In the genomic region with DNA sequence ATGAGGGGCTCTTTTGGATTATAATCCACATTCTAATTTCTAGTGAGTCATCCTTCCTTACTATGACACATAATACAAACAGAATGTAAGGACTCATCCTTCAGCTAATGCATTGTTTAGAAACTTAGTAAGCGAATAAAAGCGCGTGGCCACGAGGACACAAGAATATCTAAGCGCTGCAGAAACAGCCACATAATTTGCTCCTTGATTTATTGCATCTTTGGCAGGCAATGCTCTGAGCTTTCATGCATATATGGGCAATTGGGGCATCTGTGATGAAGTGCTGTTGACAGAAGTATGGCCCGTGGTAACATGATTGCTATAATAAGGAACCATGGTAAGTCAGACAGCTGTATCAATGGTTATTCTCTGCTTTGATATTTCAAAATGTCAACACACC, we compare ENCODE assay signal across 12 cellular contexts.
DNase-seq lines count a peak whose midpoint lies in the region; ATAC-seq, FAIRE-seq and TF ChIP-seq lines count a peak whose summit lies in the region.
"Had no signal": no experiment of that assay in that cellular context is flagged by ENCODE, and none has a peak within 500 bp of the region (broad histone marks: within the 10 kb centered on the region; RNA-seq: fewer than 3 reads in every experiment).

No MANE protein-coding gene starts in this region.

- no peaks in the 10 kb centered on the region for H3K4me1 ChIP-seq in A549
- peaks cover 0 to 4% of the 10 kb centered on the region in 2 donors for H3K4me1 ChIP-seq in neuronal stem cell (ENCODE audit: control insufficient read depth in 2 of 2, insufficient read depth in 1 of 2, low read depth in 1 of 2, low read length in 2 of 2)
- H3K4me1 ChIP-seq: lower lobe of right lung had no signal

- H3K9me3 ChIP-seq in A549 (no peaks in the 10 kb centered on the region), neuronal stem cell (replicated peaks in 1 of 2; ENCODE audit: control insufficient read depth in 2 of 2, insufficient read depth in 1 of 2, low read depth in 1 of 2, low read length in 2 of 2) (no peaks in the 10 kb centered on the region)
- H3K9me3 ChIP-seq: lower lobe of right lung had no signal

- no peak overlapping the region for H2BK120ac ChIP-seq in neuronal stem cell (ENCODE audit: low read depth, low read length)

- TF ChIP-seq POLR2A in A549 (IDR thresholded peaks at IDR 0.05; ENCODE audit: low read length): no peak

- TF ChIP-seq CTCF in A549 (IDR thresholded peaks at IDR 0.05): no peak

- H2AK5ac ChIP-seq in neuronal stem cell (ENCODE audit: low read depth, low read length): no peak overlapping the region

- no peaks in the 10 kb centered on the region for H3K79me1 ChIP-seq in neuronal stem cell (ENCODE audit: low read depth, low read length)

- H3K27ac ChIP-seq in A549 (no peak overlapping the region), neuronal stem cell (replicated peaks; ENCODE audit: low read length) (no peak overlapping the region)
- H3K27ac ChIP-seq: lower lobe of right lung had no signal

- H3K14ac ChIP-seq in neuronal stem cell (ENCODE audit: low read length): no peak overlapping the region

- no peak overlapping the region for H2BK12ac ChIP-seq in neuronal stem cell (ENCODE audit: low read length)

- H3K23ac ChIP-seq in neuronal stem cell (ENCODE audit: low read depth, low read length, poor library complexity): no peak overlapping the region

- TF ChIP-seq RAD21 in A549 (conservative IDR thresholded peaks at IDR 0.05 in 1 of 2, IDR thresholded peaks at IDR 0.05 in 1 of 2): no peak

- WGBS in A549 (ENCODE audit: missing lambda C conversion rate): 26% methylated on average over 6 of the region's 6 CpGs
- WGBS in neuronal stem cell (ENCODE audit: extremely low coverage in 2 of 2, insufficient read length in 2 of 2, insufficient replicate concordance in 1 of 2), 2 donors: no CpG with 5 or more reads among the region's 6 CpGs

- no peak overlapping the region for H3K4ac ChIP-seq in neuronal stem cell (ENCODE audit: low read length)

- H3K27me3 ChIP-seq in neuronal stem cell (ENCODE audit: control insufficient read depth in 3 of 3, insufficient read depth in 3 of 3, low read depth in 1 of 3, low read length in 3 of 3): no peaks in the 10 kb centered on the region

- H3K18ac ChIP-seq in neuronal stem cell (ENCODE audit: low read length): no peak overlapping the region

- no peak overlapping the region for H4K91ac ChIP-seq in neuronal stem cell (ENCODE audit: low read depth, low read length, poor library complexity)

- no peak for TF ChIP-seq EP300 in A549 (IDR thresholded peaks at IDR 0.05)

- CTCF ChIA-PET in A549 (lab: Yijun Ruan, JAX): no interaction called here

- no peak for FAIRE-seq in A549 (lab: Jason Lieb, UNC)
- FAIRE-seq: GM12891 had no signal

- H3K4me2 ChIP-seq in A549 (no peak overlapping the region), neuronal stem cell (ENCODE audit: insufficient read depth, low read length, poor library complexity, severe bottlenecking) (no peak overlapping the region)

- no peak overlapping the region for H2AFZ ChIP-seq in neuronal stem cell (ENCODE audit: low read length)

- no peaks in the 10 kb centered on the region for H3K36me3 ChIP-seq in neuronal stem cell (replicated peaks in 1 of 2; ENCODE audit: control insufficient read depth in 2 of 2, insufficient read depth in 2 of 2, low read length in 2 of 2)
- H3K36me3 ChIP-seq: lower lobe of right lung had no signal

- H3K4me3 ChIP-seq in A549 (no peak overlapping the region), neuronal stem cell (ENCODE audit: low read length in 2 of 2) (no peak overlapping the region)
- H3K4me3 ChIP-seq: lower lobe of right lung had no signal

- H2BK15ac ChIP-seq in neuronal stem cell (ENCODE audit: low read length): no peak overlapping the region

- no peak overlapping the region for H2BK5ac ChIP-seq in neuronal stem cell (ENCODE audit: low read length)

- POLR2A ChIA-PET in A549 (lab: Yijun Ruan, JAX): no interaction called here

- no peak for DNase-seq in A549 (ENCODE audit: low read depth in 1 of 2, low spot score in 1 of 2)
- DNase-seq in HCEC 1CT: peak; percentile 34
- peak; percentile 28 for DNase-seq in RPMI7951 (ENCODE audit: low read depth)
- DNase-seq in fibroblast of the conjunctiva (ENCODE audit: low read depth): peak; percentile 17
- DNase-seq in hippocampal formation (lab: John Stamatoyannopoulos, UW): no peak
- DNase-seq in T-helper 9 cell: no peak
- DNase-seq in neuronal stem cell (ENCODE audit: low spot score): no peak
- DNase-seq: activated naive CD4-positive, alpha-beta T cell treated with anti-CD3 and anti-CD28 coated beads for 36 hours; lower lobe of right lung had no signal

- ATAC-seq in A549 (no peak), GM21423 (IDR thresholded peaks at IDR 0.05; ENCODE audit: unreplicated experiment) (no peak)
- ATAC-seq: lower lobe of right lung, sciatic nerve had no signal

- H4K8ac ChIP-seq in neuronal stem cell (ENCODE audit: low read depth, low read length): no peak overlapping the region

- no peak overlapping the region for H3K9ac ChIP-seq in neuronal stem cell (ENCODE audit: low read depth, low read length, poor library complexity)

TF ChIP-seq in A549, 52 proteins besides CTCF, POLR2A, EP300 and RAD21:
- TF ChIP-seq CBX2 (IDR thresholded peaks at IDR 0.05; ENCODE audit: borderline replicate concordance, low read depth): no peak
- TF ChIP-seq, protein P1, sequence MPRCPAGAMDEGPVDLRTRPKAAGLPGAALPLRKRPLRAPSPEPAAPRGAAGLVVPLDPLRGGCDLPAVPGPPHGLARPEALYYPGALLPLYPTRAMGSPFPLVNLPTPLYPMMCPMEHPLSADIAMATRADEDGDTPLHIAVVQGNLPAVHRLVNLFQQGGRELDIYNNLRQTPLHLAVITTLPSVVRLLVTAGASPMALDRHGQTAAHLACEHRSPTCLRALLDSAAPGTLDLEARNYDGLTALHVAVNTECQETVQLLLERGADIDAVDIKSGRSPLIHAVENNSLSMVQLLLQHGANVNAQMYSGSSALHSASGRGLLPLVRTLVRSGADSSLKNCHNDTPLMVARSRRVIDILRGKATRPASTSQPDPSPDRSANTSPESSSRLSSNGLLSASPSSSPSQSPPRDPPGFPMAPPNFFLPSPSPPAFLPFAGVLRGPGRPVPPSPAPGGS (IDR thresholded peaks at IDR 0.05): no peak
- no peak for TF ChIP-seq FOSL2 (IDR thresholded peaks at IDR 0.05)
- peak; percentile 11; the same call in 1 of the 2 replicates for TF ChIP-seq FOSL2 (CRISPR knock-in tag; IDR thresholded peaks at IDR 0.05)

Comparison
In these comparisons a context has a peak if more than half of its experiments do, and no peak if none do; other contexts are left out.
1. DNase-seq: peak in HCEC 1CT (single experiment), RPMI7951 (single experiment) and fibroblast of the conjunctiva (single experiment); none in A549 (0 of 2), hippocampal formation (0 of 2), T-helper 9 cell (single experiment) and neuronal stem cell (single experiment).